In genomic region chr6:127222418-127222817, GRCh38 we compare ENCODE assay signal across 27 cellular contexts.
"Had no signal": no experiment of that assay in that cellular context is flagged by ENCODE, and none has a peak within 500 bp of the region (broad histone marks: within the 10 kb centered on the region; RNA-seq: fewer than 3 reads in every experiment).

No MANE protein-coding gene starts in this region.

- ATAC-seq: effector memory CD8-positive, alpha-beta T cell; gastroesophageal sphincter; heart left ventricle; left lobe of liver; natural killer cell; stimulated activated effector memory CD8-positive, alpha-beta T cell treated with anti-CD3 and anti-CD28 coated beads, Interleukin-12 subunit alpha, Interleukin-12 subunit beta, amount 100 ng/mL, for 72 hours had no signal

- H3K27ac ChIP-seq: coronary artery, gastroesophageal sphincter, hepatocyte, ovary, right lobe of liver, stomach, thyroid gland, vagina had no signal

- H3K27me3 ChIP-seq: gastroesophageal sphincter, heart left ventricle, hepatocyte, ovary, right lobe of liver, stomach, thyroid gland, vagina had no signal

- H3K27ac Mint-ChIP-seq: effector memory CD8-positive, alpha-beta T cell; memory B cell; natural killer cell; stimulated activated effector memory CD8-positive, alpha-beta T cell treated with anti-CD3 and anti-CD28 coated beads, Interleukin-12 subunit alpha, Interleukin-12 subunit beta, amount 100 ng/mL, for 72 hours had no signal

- DNase-seq: dermis blood vessel endothelial cell; effector memory CD8-positive, alpha-beta T cell; heart left ventricle; kidney; natural killer cell; occipital lobe; ovary; posterior cingulate gyrus; retina; right lobe of liver; stimulated activated CD4-positive, alpha-beta T cell treated with anti-CD3 and anti-CD28 coated beads, Interleukin-12 subunit alpha, Interleukin-12 subunit beta, amount 100 ng/mL, for 4 hours; stimulated activated CD4-positive, alpha-beta T cell treated with anti-CD3 and anti-CD28 coated beads, Interleukin-2, amount 100 ng/mL, for 24 hours; stimulated activated CD4-positive, alpha-beta T cell treated with anti-CD3 and anti-CD28 coated beads, Interleukin-4, amount 100 ng/mL, for 24 hours; stimulated activated naive CD4-positive, alpha-beta T cell treated with Interleukin-2 at 50 U/mL for 16 hours; stomach; thyroid gland; trophoblast cell had no signal

- H3K4me2 ChIP-seq: hepatocyte, smooth muscle cell had no signal

- H2AFZ ChIP-seq: hepatocyte had no signal

- H3K9me3 Mint-ChIP-seq: effector memory CD8-positive, alpha-beta T cell; memory B cell; natural killer cell; stimulated activated effector memory CD8-positive, alpha-beta T cell treated with anti-CD3 and anti-CD28 coated beads, Interleukin-12 subunit alpha, Interleukin-12 subunit beta, amount 100 ng/mL, for 72 hours had no signal

- H3K4me3 ChIP-seq: coronary artery, gastroesophageal sphincter, heart left ventricle, hepatocyte, lung, ovary, right lobe of liver, smooth muscle cell, stomach, thyroid gland, vagina had no signal

- H3K4me3 Mint-ChIP-seq: effector memory CD8-positive, alpha-beta T cell; memory B cell; natural killer cell; stimulated activated effector memory CD8-positive, alpha-beta T cell treated with anti-CD3 and anti-CD28 coated beads, Interleukin-12 subunit alpha, Interleukin-12 subunit beta, amount 100 ng/mL, for 72 hours had no signal

- H3K36me3 ChIP-seq: gastroesophageal sphincter, heart left ventricle, ovary, right lobe of liver, stomach, thyroid gland, vagina had no signal

- H3K79me2 ChIP-seq: hepatocyte had no signal

- H3K4me1 ChIP-seq: gastroesophageal sphincter, right lobe of liver, stomach, thyroid gland, vagina had no signal

- FAIRE-seq: endometrium, kidney had no signal

- H3K36me3 Mint-ChIP-seq: memory B cell; natural killer cell; stimulated activated effector memory CD8-positive, alpha-beta T cell treated with anti-CD3 and anti-CD28 coated beads, Interleukin-12 subunit alpha, Interleukin-12 subunit beta, amount 100 ng/mL, for 72 hours had no signal

- H3K4me1 Mint-ChIP-seq: memory B cell; natural killer cell; stimulated activated effector memory CD8-positive, alpha-beta T cell treated with anti-CD3 and anti-CD28 coated beads, Interleukin-12 subunit alpha, Interleukin-12 subunit beta, amount 100 ng/mL, for 72 hours had no signal

- H3K9me3 ChIP-seq: gastroesophageal sphincter, heart left ventricle, ovary, right lobe of liver, stomach, thyroid gland, vagina had no signal
